ENCODE assay signal across 3 cellular contexts in the genomic region with DNA sequence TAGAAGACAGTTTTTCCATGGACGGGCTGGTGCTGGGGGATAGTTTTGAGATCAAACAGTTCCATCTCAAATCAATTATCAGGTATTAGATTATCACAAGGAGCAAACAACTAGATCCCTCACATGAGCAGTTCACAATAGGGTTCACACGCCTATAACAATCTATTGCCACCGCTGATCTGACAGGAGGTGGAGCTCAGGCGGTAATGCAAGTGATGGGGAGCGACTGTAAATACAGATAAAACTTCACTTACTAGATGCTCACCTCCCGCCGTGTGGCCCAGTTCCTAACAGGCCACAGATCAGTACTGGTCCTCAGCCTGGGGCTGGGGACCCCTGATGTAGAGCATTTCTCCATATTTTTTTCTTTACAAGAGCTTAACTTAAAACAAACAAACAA.
"Had no signal": no experiment of that assay in that cellular context is flagged by ENCODE, and none has a peak within 500 bp of the region (broad histone marks: within the 10 kb centered on the region; RNA-seq: fewer than 3 reads in every experiment).

No MANE protein-coding gene starts in this region.

- DNase-seq: GDM1, GF-D8 had no signal

- H3K4me3 ChIP-seq: GM12878 had no signal
